30 cellular contexts compared by ENCODE assay signal in genomic region chr18:55473534-55473933, GRCh38.
"Had no signal": no experiment of that assay in that cellular context is flagged by ENCODE, and none has a peak within 500 bp of the region (broad histone marks: within the 10 kb centered on the region; RNA-seq: fewer than 3 reads in every experiment).

No MANE protein-coding gene starts in this region.

- H3K9ac ChIP-seq: KMS-11 had no signal

- H3K9me3 ChIP-seq: ascending aorta, MG63, SJCRH30 had no signal

- H3K4me3 Mint-ChIP-seq: activated CD4-positive, alpha-beta memory T cell treated with anti-CD3 and anti-CD28 coated beads for 36 hours; activated CD4-positive, alpha-beta T cell treated with anti-CD3 and anti-CD28 coated beads, Interleukin-2, amount 10 ng/mL, durations not matched to agents 7 days and 5 days; activated naive CD8-positive, alpha-beta T cell treated with anti-CD3 and anti-CD28 coated beads, Interleukin-2, amount 50 U/mL, for 24 hours; activated T-cell treated with anti-CD3 and anti-CD28 coated beads, Interleukin-2, amount 50 U/mL, for 4 hours; T-cell had no signal

- H3K9me3 Mint-ChIP-seq: activated CD4-positive, alpha-beta memory T cell treated with anti-CD3 and anti-CD28 coated beads for 36 hours; activated CD4-positive, alpha-beta T cell treated with anti-CD3 and anti-CD28 coated beads, Interleukin-2, amount 10 ng/mL, durations not matched to agents 7 days and 5 days; activated naive CD4-positive, alpha-beta T cell treated with anti-CD3 and anti-CD28 coated beads, Interleukin-2, amount 50 U/mL, for 72 hours; activated naive CD8-positive, alpha-beta T cell treated with anti-CD3 and anti-CD28 coated beads, Interleukin-2, amount 50 U/mL, for 24 hours; activated T-cell treated with anti-CD3 and anti-CD28 coated beads, Interleukin-2, amount 50 U/mL, for 4 hours; T-cell had no signal

- H3K27me3 Mint-ChIP-seq: activated CD4-positive, alpha-beta memory T cell treated with anti-CD3 and anti-CD28 coated beads for 36 hours; activated naive CD8-positive, alpha-beta T cell treated with anti-CD3 and anti-CD28 coated beads, Interleukin-2, amount 50 U/mL, for 24 hours; T-cell had no signal

- H3K4me3 ChIP-seq: ascending aorta, cardiac muscle cell, MG63, SJCRH30 had no signal

- H3K27ac ChIP-seq: ascending aorta, brain microvascular endothelial cell, cardiac muscle cell, KMS-11, SJCRH30 had no signal

- H3K4me2 ChIP-seq: KMS-11 had no signal

- ATAC-seq: activated naive CD4-positive, alpha-beta T cell treated with anti-CD3 and anti-CD28 coated beads, Interleukin-2, amount 50 U/mL, for 72 hours; activated naive CD8-positive, alpha-beta T cell treated with anti-CD3 and anti-CD28 coated beads, Interleukin-2, amount 50 U/mL, for 24 hours; activated T-cell treated with anti-CD3 and anti-CD28 coated beads, Interleukin-2, amount 50 U/mL, for 4 hours; Panc1; Right ventricle myocardium inferior; T-cell had no signal

- H3K27me3 ChIP-seq: ascending aorta, brain microvascular endothelial cell, cardiac muscle cell, MG63, SJCRH30 had no signal

- H3K36me3 ChIP-seq: ascending aorta, brain microvascular endothelial cell, cardiac muscle cell, MG63, SJCRH30 had no signal

- H3K27ac Mint-ChIP-seq: activated CD4-positive, alpha-beta memory T cell treated with anti-CD3 and anti-CD28 coated beads for 36 hours; activated CD4-positive, alpha-beta T cell treated with anti-CD3 and anti-CD28 coated beads, Interleukin-2, amount 10 ng/mL, durations not matched to agents 7 days and 5 days; activated naive CD4-positive, alpha-beta T cell treated with anti-CD3 and anti-CD28 coated beads, Interleukin-2, amount 50 U/mL, for 72 hours; activated naive CD8-positive, alpha-beta T cell treated with anti-CD3 and anti-CD28 coated beads, Interleukin-2, amount 50 U/mL, for 24 hours; T-cell had no signal

- H3K36me3 Mint-ChIP-seq: activated CD4-positive, alpha-beta memory T cell treated with anti-CD3 and anti-CD28 coated beads for 36 hours; T-cell had no signal

- DNase-seq: activated CD4-positive, alpha-beta memory T cell treated with anti-CD3 and anti-CD28 coated beads for 36 hours; activated CD4-positive, alpha-beta T cell treated with anti-CD3 and anti-CD28 coated beads, Interleukin-2, amount 10 ng/mL, durations not matched to agents 7 days and 5 days; activated CD4-positive, CD25-positive, alpha-beta regulatory T cell; activated CD8-positive, alpha-beta memory T cell treated with anti-CD3 and anti-CD28 coated beads for 24 hours; activated effector memory CD4-positive, alpha-beta T cell treated with anti-CD3 and anti-CD28 coated beads, Interleukin-2, amount 50 U/mL, for 16 hours; activated naive CD4-positive, alpha-beta T cell treated with Interleukin-2 at 50 U/mL for 16 hours; activated naive CD8-positive, alpha-beta T cell treated with anti-CD3 and anti-CD28 coated beads, Interleukin-2, amount 50 U/mL, for 24 hours; activated T-cell treated with anti-CD3 and anti-CD28 coated beads, Interleukin-2, amount 50 U/mL, for 4 hours; amniotic stem cell; brain microvascular endothelial cell; MG63; NCI-H1092 treated with DMSO at 0.1 percent for 48 hours; NCI-H1417 treated with DMSO at 0.1 percent for 48 hours; NCI-H1694; NCI-H2029; NCI-H2107; NCI-H2171 treated with DMSO at 0.1 percent for 48 hours; NCI-H510A treated with DMSO at 0.1 percent for 48 hours; NK-92 treated with Interleukin-12 subunit alpha and Interleukin-12 subunit beta, amount 100 ng/mL, for 24 hours; RPMI8226; SJCRH30; T-cell; T-helper 2 cell; T1000 had no signal

- H3K4me1 ChIP-seq: SJCRH30 had no signal
